Comparison of ENCODE assay signal across 29 cellular contexts in genomic region chrX:95382799-95383198, GRCh38.
DNase-seq lines count a peak whose midpoint lies in the region; ATAC-seq and TF ChIP-seq lines count a peak whose summit lies in the region.
"Had no signal": no experiment of that assay in that cellular context is flagged by ENCODE, and none has a peak within 500 bp of the region (broad histone marks: within the 10 kb centered on the region; RNA-seq: fewer than 3 reads in every experiment).

No MANE protein-coding gene starts in this region.

- H3K79me2 ChIP-seq in mammary epithelial cell (ENCODE audit: insufficient read depth, low read length) = no peaks in the 10 kb centered on the region
- H3K79me2 ChIP-seq: parathyroid adenoma had no signal

- peak overlapping the region; percentile 72 for H3K27ac ChIP-seq in mammary epithelial cell (ENCODE audit: insufficient read depth, low read depth, low read length)
- H3K27ac ChIP-seq: BLaER1, parathyroid adenoma, SJCRH30 had no signal

- DNase-seq in H4 (ENCODE audit: low spot score) = peak; percentile 43
- peak; percentile 44 for DNase-seq in NCI-H1105 (lab: John Stamatoyannopoulos, UW)
- peak; percentile 84 for DNase-seq in mammary epithelial cell
- no peak for DNase-seq in mesothelial cell of epicardium (ENCODE audit: low spot score in 2 of 2, unreplicated experiment in 2 of 2)
- no peak for DNase-seq in GM03348 (ENCODE audit: low spot score)
- no peak for DNase-seq in midbrain (lab: John Stamatoyannopoulos, UW)
- DNase-seq: activated CD4-positive, alpha-beta memory T cell treated with anti-CD3 and anti-CD28 coated beads, Interleukin-2, amount 10 ng/mL, durations not matched to agents 7 days and 5 days; activated CD8-positive, alpha-beta memory T cell treated with anti-CD3 and anti-CD28 coated beads, Interleukin-2, amount 50 U/mL, for 4 hours; activated naive CD4-positive, alpha-beta T cell treated with Interleukin-2 at 50 U/mL for 16 hours; dermis blood vessel endothelial cell; DMS153; endodermal cell; H9; hypothalamus; immature natural killer cell; left colon; NCI-H226; stimulated activated CD4-positive, alpha-beta T cell treated with anti-CD3 and anti-CD28 coated beads, Interleukin-1b, Interleukin-23, amount 100 ng/mL, for 48 hours; stimulated activated CD8-positive, alpha-beta memory T cell treated with anti-CD3 and anti-CD28 coated beads, Interleukin-4, amount 100 ng/mL, for 48 hours; SW 1271; T-helper 9 cell had no signal

- intact Hi-C loops in mammary epithelial cell (cut with micrococcal nuclease) = no loop called here

- no peaks in the 10 kb centered on the region for H3K9me3 ChIP-seq in mammary epithelial cell (replicated peaks; ENCODE audit: insufficient read depth, low read length)
- H3K9me3 ChIP-seq: BLaER1, SJCRH30 had no signal

- in situ Hi-C loops in mammary epithelial cell (cut with MboI; ENCODE audit: low sequenced_read_pairs in 2 of 2) = no loop called here

- TF ChIP-seq CTCF in mammary epithelial cell (conservative IDR thresholded peaks at IDR 0.05 in 1 of 2, IDR thresholded peaks at IDR 0.05 in 1 of 2; ENCODE audit: extremely low read depth in 1 of 2, insufficient read depth in 1 of 2, low read depth in 1 of 2, low read length in 2 of 2) (no peak), mesothelial cell of epicardium (IDR thresholded peaks at IDR 0.05; ENCODE audit: unreplicated experiment) (no peak)

- H3K4me1 Mint-ChIP-seq in mesothelial cell of epicardium = peaks cover 8% of the 10 kb centered on the region
- H3K4me1 Mint-ChIP-seq: activated CD4-positive, alpha-beta memory T cell treated with anti-CD3 and anti-CD28 coated beads, Interleukin-2, amount 10 ng/mL, durations not matched to agents 7 days and 5 days; central memory CD8-positive, alpha-beta T cell; endodermal cell; H9; immature natural killer cell; memory B cell had no signal

- H4K20me1 ChIP-seq in mammary epithelial cell (ENCODE audit: insufficient read depth, low read length) = no peaks in the 10 kb centered on the region
- H4K20me1 ChIP-seq: BLaER1 had no signal

- no peaks in the 10 kb centered on the region for H3K36me3 Mint-ChIP-seq in mesothelial cell of epicardium
- H3K36me3 Mint-ChIP-seq: immature natural killer cell, memory B cell had no signal

- no peak overlapping the region for H3K4me3 Mint-ChIP-seq in mesothelial cell of epicardium
- H3K4me3 Mint-ChIP-seq: activated CD4-positive, alpha-beta memory T cell treated with anti-CD3 and anti-CD28 coated beads, Interleukin-2, amount 10 ng/mL, durations not matched to agents 7 days and 5 days; central memory CD8-positive, alpha-beta T cell; endodermal cell; H9; immature natural killer cell; memory B cell; stimulated activated naive CD8-positive, alpha-beta T cell treated with anti-CD3 and anti-CD28 coated beads, Interleukin-15, Interleukin-2, amounts not matched to agents 100 ng/mL and 50 ng/mL, for 24 hours had no signal

- CTCF ChIA-PET in mammary epithelial cell (lab: Charles Lee; ENCODE audit: low non-redundant PET) = no interaction called here

- H2AFZ ChIP-seq in mammary epithelial cell (ENCODE audit: low read depth, low read length) = peak overlapping the region; percentile 42
- H2AFZ ChIP-seq: parathyroid adenoma had no signal

- peak overlapping the region; percentile 77 for H3K4me2 ChIP-seq in mammary epithelial cell (ENCODE audit: insufficient read depth, low read depth, low read length)
- H3K4me2 ChIP-seq: BLaER1 had no signal

- H3K27me3 Mint-ChIP-seq in mesothelial cell of epicardium (ENCODE audit: low read depth) = no peaks in the 10 kb centered on the region
- H3K27me3 Mint-ChIP-seq: activated CD4-positive, alpha-beta memory T cell treated with anti-CD3 and anti-CD28 coated beads, Interleukin-2, amount 10 ng/mL, durations not matched to agents 7 days and 5 days; central memory CD8-positive, alpha-beta T cell; memory B cell; stimulated activated naive CD8-positive, alpha-beta T cell treated with anti-CD3 and anti-CD28 coated beads, Interleukin-15, Interleukin-2, amounts not matched to agents 100 ng/mL and 50 ng/mL, for 24 hours had no signal

- H3K4me3 ChIP-seq in mammary epithelial cell (replicated peaks in 1 of 3; ENCODE audit: insufficient read depth in 1 of 3, low read depth in 2 of 3, low read length in 3 of 3) = peak overlapping the region in 1 of 3 experiments; percentile 31
- H3K4me3 ChIP-seq: BLaER1, SJCRH30 had no signal

- H3K9me3 Mint-ChIP-seq in mesothelial cell of epicardium = peaks cover 4% of the 10 kb centered on the region
- H3K9me3 Mint-ChIP-seq: activated CD4-positive, alpha-beta memory T cell treated with anti-CD3 and anti-CD28 coated beads, Interleukin-2, amount 10 ng/mL, durations not matched to agents 7 days and 5 days; central memory CD8-positive, alpha-beta T cell; endodermal cell; H9; memory B cell; stimulated activated naive CD8-positive, alpha-beta T cell treated with anti-CD3 and anti-CD28 coated beads, Interleukin-15, Interleukin-2, amounts not matched to agents 100 ng/mL and 50 ng/mL, for 24 hours had no signal

- dilution Hi-C loops in mammary epithelial cell (cut with HindIII; ENCODE audit: low sequenced_read_pairs) = no loop called here

- peak overlapping the region; percentile 79 for H3K27ac Mint-ChIP-seq in mesothelial cell of epicardium
- H3K27ac Mint-ChIP-seq: activated CD4-positive, alpha-beta memory T cell treated with anti-CD3 and anti-CD28 coated beads, Interleukin-2, amount 10 ng/mL, durations not matched to agents 7 days and 5 days; endodermal cell; H9; immature natural killer cell; memory B cell; stimulated activated naive CD8-positive, alpha-beta T cell treated with anti-CD3 and anti-CD28 coated beads, Interleukin-15, Interleukin-2, amounts not matched to agents 100 ng/mL and 50 ng/mL, for 24 hours had no signal

- ATAC-seq in HG03460 (IDR thresholded peaks at IDR 0.05; ENCODE audit: unreplicated experiment) = no peak
- ATAC-seq: HepG2, left colon had no signal

- BruUV-seq in mammary epithelial cell (replicated peaks; lab: Mats Ljungman, UMichigan) = no TSS peak

- peaks cover 13% of the 10 kb centered on the region for H3K4me1 ChIP-seq in mammary epithelial cell (ENCODE audit: insufficient read depth, low read length)
- H3K4me1 ChIP-seq: BLaER1, parathyroid adenoma, SJCRH30 had no signal

- H3K36me3 ChIP-seq in mammary epithelial cell (ENCODE audit: insufficient read depth, low read length) = no peaks in the 10 kb centered on the region
- H3K36me3 ChIP-seq: BLaER1, SJCRH30 had no signal

- no peaks in the 10 kb centered on the region for H3K27me3 ChIP-seq in mammary epithelial cell (ENCODE audit: insufficient read depth, low read length)
- H3K27me3 ChIP-seq: SJCRH30 had no signal

- no peak overlapping the region for H3K9ac ChIP-seq in mammary epithelial cell (ENCODE audit: insufficient read depth, low read length)
- H3K9ac ChIP-seq: BLaER1, parathyroid adenoma had no signal

Comparison
In these comparisons a context has a peak if more than half of its experiments do, and no peak if none do; other contexts are left out.
1. DNase-seq: peak in H4 (single experiment), NCI-H1105 (single experiment) and mammary epithelial cell (single experiment); none in mesothelial cell of epicardium (0 of 2), GM03348 (single experiment) and midbrain (single experiment).